ENCODE assay signal across 8 cellular contexts in the genomic region with DNA sequence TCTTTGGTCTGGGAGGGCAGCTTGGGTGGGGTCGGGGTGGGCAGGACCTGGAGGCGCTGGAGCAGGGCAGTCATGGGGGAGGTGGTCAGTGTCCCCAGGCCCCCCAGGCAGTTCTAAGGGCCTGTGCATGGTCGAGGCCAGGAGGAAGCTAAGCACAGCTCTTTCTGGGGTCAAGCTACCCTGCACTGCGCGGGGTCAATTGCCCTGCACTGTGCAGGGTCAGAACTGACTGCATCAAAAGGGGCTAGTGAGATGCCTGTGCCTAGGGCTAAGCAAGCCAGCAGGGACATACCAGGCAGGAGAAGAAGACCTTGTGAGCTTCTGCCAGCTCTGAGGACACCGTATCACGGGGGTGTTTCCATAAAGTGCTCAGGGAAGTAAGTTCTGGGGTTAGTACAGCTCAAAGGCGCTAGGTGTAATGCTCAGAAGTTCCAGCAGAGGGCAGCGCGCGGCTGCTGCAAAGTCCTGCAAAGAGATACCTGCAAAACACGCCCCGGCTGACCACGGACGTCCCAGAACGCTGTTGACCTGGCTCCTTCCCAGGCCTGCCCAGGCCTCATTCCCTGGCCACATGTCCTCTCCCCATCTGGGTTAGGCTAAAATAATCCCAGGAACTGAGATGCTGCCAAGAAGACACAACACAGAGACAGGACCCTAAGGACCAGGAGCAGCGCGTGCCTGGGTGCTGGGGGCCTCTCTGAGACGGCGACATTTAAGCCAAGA. TPM values are rescaled to one million over a fixed set of nuclear protein-coding genes. Genes with fewer than 3 reads are reported as not detected.
DNase-seq lines count a peak whose midpoint lies in the region; ATAC-seq and TF ChIP-seq lines count a peak whose summit lies in the region.

No MANE protein-coding gene starts in this region.

- H3K4me3 Mint-ChIP-seq in naive thymus-derived CD8-positive, alpha-beta T cell, result peak overlapping the region in 1 of 10 donors; percentile 44

- peaks cover 11 to 13% (median 11%) of the 10 kb centered on the region in 4 donors for H3K4me1 ChIP-seq in esophagus muscularis mucosa

- no peak overlapping the region for H3K27ac ChIP-seq in esophagus muscularis mucosa (replicated peaks in 1 of 4)

- TF ChIP-seq CTCF in esophagus muscularis mucosa (IDR thresholded peaks at IDR 0.05), result peak; percentile 87 to 100 (median 96)

- no peaks in the 10 kb centered on the region for H3K36me3 ChIP-seq in esophagus muscularis mucosa

- ATAC-seq in HG03175 (IDR thresholded peaks at IDR 0.05; ENCODE audit: unreplicated experiment), result peak; percentile 67
- peak; percentile 87 to 95 for ATAC-seq in naive thymus-derived CD8-positive, alpha-beta T cell

- DNase-seq in NCI-H2107 treated with DMSO at 0.1 percent for 48 hours (lab: John Stamatoyannopoulos, UW; ENCODE audit: unreplicated experiment) (peak; percentile 46), NCI-H2107 (lab: John Stamatoyannopoulos, UW) (no peak), OCI-M1 (lab: John Stamatoyannopoulos, UW) (peak; percentile 85), activated T-cell treated with anti-CD3 and anti-CD28 coated beads for 4 hours (peak; percentile 70), esophagus muscularis mucosa (ENCODE audit: extremely low spot score) (peak; percentile 98)
- peak; percentile 56 to 87 (median 76) for DNase-seq in naive thymus-derived CD8-positive, alpha-beta T cell
- DNase-seq in stimulated activated CD8-positive, alpha-beta memory T cell treated with anti-CD3 and anti-CD28 coated beads, Interleukin-7, amount 100 ng/mL, for 48 hours (ENCODE audit: extremely low read depth in 1 of 2, low read depth in 1 of 2), result peak; percentile 50 to 65

- no peaks in the 10 kb centered on the region for H3K9me3 Mint-ChIP-seq in naive thymus-derived CD8-positive, alpha-beta T cell

- no peaks in the 10 kb centered on the region for H3K36me3 Mint-ChIP-seq in naive thymus-derived CD8-positive, alpha-beta T cell

- no peaks in the 10 kb centered on the region for H3K9me3 ChIP-seq in esophagus muscularis mucosa

- POLR2A ChIA-PET in naive thymus-derived CD8-positive, alpha-beta T cell (lab: Charles Lee), result interaction anchor here (0.8 to 1.2 kb wide), 3 partner anchors 16 to 361 kb away, joined by 3 to 4 read pairs (median 4); no protein-coding TSS in a partner anchor

- no peak for TF ChIP-seq EP300 in esophagus muscularis mucosa (IDR thresholded peaks at IDR 0.05)

- intact Hi-C loops in esophagus muscularis mucosa (cut with DNase I), result loop anchor here (2.0 to 5.0 kb wide), 3 partner anchors 190 to 560 kb away; no protein-coding TSS in a partner anchor

- TF ChIP-seq POLR2A in esophagus muscularis mucosa (IDR thresholded peaks at IDR 0.05; ENCODE audit: low read depth), result no peak

- H3K27me3 ChIP-seq in esophagus muscularis mucosa, result no peaks in the 10 kb centered on the region

- WGBS in esophagus muscularis mucosa, result 49% methylated on average over 9 of the region's 20 CpGs

- H3K4me1 Mint-ChIP-seq in naive thymus-derived CD8-positive, alpha-beta T cell, result peaks cover 3 to 37% (median 13%) of the 10 kb centered on the region in 4 donors

- peak overlapping the region in 1 of 10 donors; percentile 59 for H3K27ac Mint-ChIP-seq in naive thymus-derived CD8-positive, alpha-beta T cell

- H3K27me3 Mint-ChIP-seq in naive thymus-derived CD8-positive, alpha-beta T cell, result peaks cover 0 to 21% (median 4%) of the 10 kb centered on the region in 5 donors

- peak overlapping the region in 2 of 4 donors; percentile 21 to 24 for H3K4me3 ChIP-seq in esophagus muscularis mucosa

RNA-seq across cellular contexts. Expression of a gene that starts 18.8 kb away (rescaled TPM):
- 10 to 100 TPM; 56.1 to 99.5 (median 78.2) TPM for total RNA-seq in esophagus muscularis mucosa
- 10 to 100 TPM; 43.4 to 47.7 TPM for total RNA-seq in naive thymus-derived CD8-positive, alpha-beta T cell
- polyA plus RNA-seq in naive thymus-derived CD8-positive, alpha-beta T cell, result 10 to 100 TPM; 13.7 to 23.7 (median 15.7) TPM
